ENCODE assay signal across 8 cellular contexts in genomic region chr6:44072452-44072958, GRCh38. TPM values are rescaled to one million over a fixed set of nuclear protein-coding genes. Genes with fewer than 3 reads are reported as not detected.
DNase-seq lines count a peak whose midpoint lies in the region; ATAC-seq and TF ChIP-seq lines count a peak whose summit lies in the region.

No MANE protein-coding gene starts in this region.

- no peaks in the 10 kb centered on the region for H3K9me3 Mint-ChIP-seq in stimulated activated memory B cell treated with anti-CD40 and anti-IgM and Interleukin-4, amounts not matched to agents 10 μg/mL and 1 μg/mL and 100 μg/mL, for 72 hours

- POLR2A ChIA-PET in OCI-LY7 (lab: Charles Lee), result interaction anchor here (0.5 kb wide), 1 partner anchor 55 kb away, joined by 3 read pairs; the partner anchor contains the start of genes MRPL14 and TMEM63B

- CTCF ChIA-PET in OCI-LY7 (lab: Charles Lee; ENCODE audit: unreplicated experiment), result no interaction called here

- peak overlapping the region; percentile 92 for H3K4me2 ChIP-seq in OCI-LY7 (ENCODE audit: low read length)

- intact Hi-C loops in OCI-LY7 (cut with micrococcal nuclease; ENCODE audit: unreplicated experiment), result loop anchor here (5.0 to 10.0 kb wide), 3 partner anchors 70 to 558 kb away; partner anchors contain the start of genes LRRC73, MAD2L1BP, POLR1C and YIPF3

- BruUV-seq in OCI-LY7 (replicated peaks; lab: Mats Ljungman, UMichigan), result no TSS peak

- H3K27ac Mint-ChIP-seq in stimulated activated memory B cell treated with anti-CD40 and anti-IgM and Interleukin-4, amounts not matched to agents 10 μg/mL and 1 μg/mL and 100 μg/mL, for 72 hours, result peak overlapping the region; percentile 85

- ATAC-seq in GM21515 (IDR thresholded peaks at IDR 0.05; ENCODE audit: unreplicated experiment), result peak; percentile 3
- ATAC-seq in stimulated activated memory B cell treated with anti-CD40 and anti-IgM and Interleukin-4, amounts not matched to agents 10 μg/mL and 1 μg/mL and 100 μg/mL, for 72 hours, result no peak

- H4K20me1 ChIP-seq in OCI-LY7 (ENCODE audit: insufficient read depth, low read length), result no peaks in the 10 kb centered on the region

- TF ChIP-seq CTCF in OCI-LY7 (conservative IDR thresholded peaks at IDR 0.05; ENCODE audit: low read length) (no peak), foreskin fibroblast (IDR thresholded peaks at IDR 0.05; ENCODE audit: low read depth, low read length) (no peak)

- no peaks in the 10 kb centered on the region for H3K79me2 ChIP-seq in OCI-LY7 (ENCODE audit: insufficient read depth, low read depth, low read length)

- peak overlapping the region; percentile 68 for H3K4me3 ChIP-seq in OCI-LY7 (ENCODE audit: low read depth, low read length, poor library complexity, severe bottlenecking)
- H3K4me3 ChIP-seq in foreskin fibroblast (ENCODE audit: low read depth in 1 of 2, low read length in 2 of 2), result peak overlapping the region; percentile 45 to 58

- H2AFZ ChIP-seq in OCI-LY7 (ENCODE audit: low read length), result peak overlapping the region; percentile 79

- no peak overlapping the region for H3K27ac ChIP-seq in OCI-LY7 (ENCODE audit: low read depth, low read length, poor library complexity, severe bottlenecking)

- peaks cover 86% of the 10 kb centered on the region for H3K27me3 Mint-ChIP-seq in stimulated activated memory B cell treated with anti-CD40 and anti-IgM and Interleukin-4, amounts not matched to agents 10 μg/mL and 1 μg/mL and 100 μg/mL, for 72 hours

- H3K9me3 ChIP-seq in OCI-LY7 (ENCODE audit: low read length), result no peaks in the 10 kb centered on the region

- no peaks in the 10 kb centered on the region for H3K36me3 ChIP-seq in OCI-LY7 (ENCODE audit: insufficient read depth, low read length)

- peaks cover 42% of the 10 kb centered on the region for H3K4me1 ChIP-seq in OCI-LY7 (ENCODE audit: insufficient read depth, low read length, poor library complexity, severe bottlenecking)

- peak; percentile 16 for DNase-seq in OCI-LY7 (ENCODE audit: low spot score)
- DNase-seq in foreskin fibroblast, result no peak
- DNase-seq in SKM-1 treated with dmso at 0.1 percent for 144 hours (lab: John Stamatoyannopoulos, UW; ENCODE audit: unreplicated experiment), result no peak
- no peak for DNase-seq in GOT3 (lab: John Stamatoyannopoulos, UW)
- no peak for DNase-seq in mesenteric fat pad (ENCODE audit: low spot score)
- DNase-seq in activated CD8-positive, alpha-beta memory T cell treated with anti-CD3 and anti-CD28 coated beads, Interleukin-2, amount 50 U/mL, for 48 hours, result no peak

- peaks cover 23% of the 10 kb centered on the region for H3K4me1 Mint-ChIP-seq in stimulated activated memory B cell treated with anti-CD40 and anti-IgM and Interleukin-4, amounts not matched to agents 10 μg/mL and 1 μg/mL and 100 μg/mL, for 72 hours

- no peaks in the 10 kb centered on the region for H3K9me2 ChIP-seq in OCI-LY7 (ENCODE audit: insufficient read depth, low read length)

- no peaks in the 10 kb centered on the region for H3K36me3 Mint-ChIP-seq in stimulated activated memory B cell treated with anti-CD40 and anti-IgM and Interleukin-4, amounts not matched to agents 10 μg/mL and 1 μg/mL and 100 μg/mL, for 72 hours

- H3K4me3 Mint-ChIP-seq in stimulated activated memory B cell treated with anti-CD40 and anti-IgM and Interleukin-4, amounts not matched to agents 10 μg/mL and 1 μg/mL and 100 μg/mL, for 72 hours, result peak overlapping the region; percentile 100

RNA-seq across cellular contexts. Expression of gene MRPL14, which starts 54.7 kb away (rescaled TPM):
- total RNA-seq in OCI-LY7 (2014; rRNA removed; shearing (Covaris generic)), result 87.2 and 97.8 TPM in 2 replicates
- total RNA-seq in OCI-LY7 (2022), result 42.8 and 51.3 TPM in 2 replicates
- 36.7 TPM for total RNA-seq in mesenteric fat pad

RNA-seq across cellular contexts. Expression of gene TMEM63B, which starts 54.8 kb away (rescaled TPM):
- 3.7 and 5.4 TPM in 2 replicates for total RNA-seq in OCI-LY7 (2014; rRNA removed; shearing (Covaris generic))
- total RNA-seq in OCI-LY7 (2022), result 10.0 and 10.2 TPM in 2 replicates
- total RNA-seq in mesenteric fat pad, result 24.3 TPM
